In genomic region chr5:98975682-98976407, GRCh38 we compare ENCODE assay signal across 14 cellular contexts. TPM values are rescaled to one million over a fixed set of nuclear protein-coding genes. Genes with fewer than 3 reads are reported as not detected.
A peak's percentile ranks its signal among the peaks of the same experiment; 100 is the strongest.
DNase-seq lines count a peak whose midpoint lies in the region; ATAC-seq and TF ChIP-seq lines count a peak whose summit lies in the region.
"Had no signal": no experiment of that assay in that cellular context is flagged by ENCODE, and none has a peak within 500 bp of the region (broad histone marks: within the 10 kb centered on the region; RNA-seq: fewer than 3 reads in every experiment).

No MANE protein-coding gene starts in this region.

- H2AFZ ChIP-seq in GM23338: no peak overlapping the region

- no peak overlapping the region for H3K4me2 ChIP-seq in GM23338

- no peaks in the 10 kb centered on the region for H3F3A ChIP-seq in GM23338 (replicated peaks; ENCODE audit: low read depth)

- no peak overlapping the region for H3K4me3 Mint-ChIP-seq in activated CD4-positive, alpha-beta T cell treated with anti-CD3 and anti-CD28 coated beads for 36 hours
- no peak overlapping the region for H3K4me3 Mint-ChIP-seq in GM23338

- CTCF ChIA-PET in activated CD4-positive, alpha-beta T cell treated with anti-CD3 and anti-CD28 coated beads for 36 hours (lab: Charles Lee): no interaction called here

- TF ChIP-seq CTCF in GM23338 (conservative IDR thresholded peaks at IDR 0.05; ENCODE audit: low read depth in 2 of 2) (no peak), GM10266 (IDR thresholded peaks at IDR 0.05; ENCODE audit: control insufficient read depth, insufficient read depth, low read depth, missing control alignments) (no peak)

- H3K4me1 Mint-ChIP-seq in activated CD4-positive, alpha-beta T cell treated with anti-CD3 and anti-CD28 coated beads for 36 hours: peaks cover 14% of the 10 kb centered on the region
- no peaks in the 10 kb centered on the region for H3K4me1 Mint-ChIP-seq in GM23338

- H4K20me1 ChIP-seq in GM23338 (replicated peaks; ENCODE audit: insufficient read depth): no peaks in the 10 kb centered on the region

- no peak overlapping the region for H3K27ac ChIP-seq in GM23338 (ENCODE audit: low read depth)
- H3K27ac ChIP-seq: 22Rv1, ovary, WERI-Rb-1 had no signal

- ATAC-seq in activated CD4-positive, alpha-beta T cell treated with anti-CD3 and anti-CD28 coated beads for 36 hours: peak; percentile 30
- peak; percentile 86 for ATAC-seq in HG02610 (IDR thresholded peaks at IDR 0.05; ENCODE audit: unreplicated experiment)
- peak; percentile 94 for ATAC-seq in HG03432 (IDR thresholded peaks at IDR 0.05; ENCODE audit: unreplicated experiment)
- peak; percentile 14 for ATAC-seq in stimulated activated naive CD8-positive, alpha-beta T cell treated with anti-CD3 and anti-CD28 coated beads, Interleukin-15, Interleukin-2, amounts not matched to agents 100 U/mL and 50 U/mL, for 24 hours
- ATAC-seq in GM23338: no peak

- H3K9me3 Mint-ChIP-seq in activated CD4-positive, alpha-beta T cell treated with anti-CD3 and anti-CD28 coated beads for 36 hours (ENCODE audit: low read depth): no peaks in the 10 kb centered on the region
- no peaks in the 10 kb centered on the region for H3K9me3 Mint-ChIP-seq in GM23338

- no peaks in the 10 kb centered on the region for H3K4me1 ChIP-seq in GM23338 (ENCODE audit: insufficient read depth)

- intact Hi-C loops in activated CD4-positive, alpha-beta T cell treated with anti-CD3 and anti-CD28 coated beads for 36 hours (cut with DNase I, micrococcal nuclease): no loop called here

- POLR2A ChIA-PET in activated CD4-positive, alpha-beta T cell treated with anti-CD3 and anti-CD28 coated beads for 36 hours (lab: Charles Lee): no interaction called here

- no peak for DNase-seq in activated CD4-positive, alpha-beta T cell treated with anti-CD3 and anti-CD28 coated beads for 36 hours
- DNase-seq in activated CD4-positive, alpha-beta T cell treated with anti-CD3 and anti-CD28 coated beads, Interleukin-2, amount 50 U/mL, for 1 hour: no peak
- no peak for DNase-seq in stimulated activated naive CD8-positive, alpha-beta T cell treated with anti-CD3 and anti-CD28 coated beads, Interleukin-15, Interleukin-2, amounts not matched to agents 100 U/mL and 50 U/mL, for 24 hours
- DNase-seq in NCI-H2171 (lab: John Stamatoyannopoulos, UW) (no peak), GM23338 (ENCODE audit: low spot score) (no peak), GM10266 (ENCODE audit: extremely low spot score) (no peak)
- DNase-seq: cerebellar nuclear complex, NCI-H2227 treated with DMSO at 0.1 percent for 48 hours, ovary, stomach, WERI-Rb-1 had no signal

- H3K9me2 ChIP-seq in GM23338 (ENCODE audit: insufficient read depth): no peaks in the 10 kb centered on the region

- no peaks in the 10 kb centered on the region for H3K27me3 Mint-ChIP-seq in activated CD4-positive, alpha-beta T cell treated with anti-CD3 and anti-CD28 coated beads for 36 hours
- peaks cover 2% of the 10 kb centered on the region for H3K27me3 Mint-ChIP-seq in GM23338 (ENCODE audit: insufficient read depth, low read depth, poor library complexity)

- H3K36me3 ChIP-seq in GM23338 (ENCODE audit: insufficient read depth): no peaks in the 10 kb centered on the region
- H3K36me3 ChIP-seq: ovary, stomach, WERI-Rb-1 had no signal

- no peaks in the 10 kb centered on the region for H3K27me3 ChIP-seq in GM23338 (ENCODE audit: insufficient read depth)
- H3K27me3 ChIP-seq: ovary, stomach had no signal

- no peaks in the 10 kb centered on the region for H3K36me3 Mint-ChIP-seq in activated CD4-positive, alpha-beta T cell treated with anti-CD3 and anti-CD28 coated beads for 36 hours (ENCODE audit: low read depth)
- no peaks in the 10 kb centered on the region for H3K36me3 Mint-ChIP-seq in GM23338 (ENCODE audit: low read depth)

- no peak overlapping the region for H3K27ac Mint-ChIP-seq in activated CD4-positive, alpha-beta T cell treated with anti-CD3 and anti-CD28 coated beads for 36 hours
- no peak overlapping the region for H3K27ac Mint-ChIP-seq in GM23338

- H3K4me3 ChIP-seq in GM23338: no peak overlapping the region
- H3K4me3 ChIP-seq: ovary, stomach had no signal

- no peaks in the 10 kb centered on the region for H3K79me2 ChIP-seq in GM23338 (replicated peaks; ENCODE audit: insufficient read depth)

TF ChIP-seq in GM23338, 12 proteins besides CTCF, POLR2A, EP300 and RAD21 (continues in another document):
- TF ChIP-seq ZNF331 (CRISPR knock-in tag; IDR thresholded peaks at IDR 0.05; ENCODE audit: low read depth): no peak
- no peak for TF ChIP-seq EZH2phosphoT487 (IDR thresholded peaks at IDR 0.05; ENCODE audit: unreplicated experiment)
- no peak for TF ChIP-seq ZNF462 (CRISPR knock-in tag; IDR thresholded peaks at IDR 0.05)

RNA-seq across cellular contexts. Expression of gene CHD1, which starts 47.0 kb away (rescaled TPM):
- 10 to 100 TPM; 50.8 to 75.5 TPM for total RNA-seq in activated CD4-positive, alpha-beta T cell treated with anti-CD3 and anti-CD28 coated beads for 36 hours
- 75.6 and 82.4 TPM in 2 replicates for total RNA-seq in GM23338 (2014; rRNA removed; shearing (Covaris generic))
- 31.2 and 36.4 TPM in 2 replicates for polyA plus RNA-seq in GM23338 (2016; fragmentation: Nextera tagmentation; extraction: Ambion mirVana)
